ENCODE assay signal across 8 cellular contexts in the genomic region with DNA sequence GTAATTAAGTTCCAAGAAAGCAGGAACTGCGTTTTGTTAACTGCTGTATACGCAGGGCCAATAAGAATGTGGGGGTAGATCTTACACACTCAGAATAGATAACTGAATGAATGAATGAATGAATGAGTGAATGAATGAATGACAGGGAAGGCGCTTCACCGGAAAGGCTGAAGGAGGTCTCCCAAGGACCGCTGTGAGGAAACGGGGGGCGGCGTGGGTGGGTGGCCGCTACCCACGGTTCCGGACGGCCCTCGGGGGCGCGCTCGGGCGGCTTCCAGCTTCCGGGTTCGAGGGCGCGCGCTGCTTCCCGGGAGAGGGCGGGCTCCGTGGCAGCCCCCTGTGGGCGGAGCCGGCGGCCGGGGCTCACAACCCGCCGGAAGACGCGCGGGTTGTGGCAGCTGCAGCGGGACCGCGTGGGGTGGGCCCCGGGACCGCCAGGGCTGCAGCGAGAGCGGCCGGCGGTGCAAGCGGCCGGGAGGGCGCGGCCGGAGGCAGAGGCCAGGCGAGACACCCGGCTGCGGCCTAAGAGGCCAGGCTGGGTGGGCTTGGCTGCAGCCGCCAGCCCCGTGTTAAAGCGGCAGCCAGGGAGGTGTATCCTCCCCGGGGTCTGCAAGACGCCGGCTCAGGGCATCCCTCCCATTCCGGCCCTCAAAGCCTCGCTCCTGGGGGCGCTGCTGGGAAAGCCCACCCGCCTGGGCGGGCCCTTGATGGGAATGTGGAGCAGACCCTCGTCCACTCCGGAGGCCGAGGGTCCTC. TPM values are rescaled to one million over a fixed set of nuclear protein-coding genes. Genes with fewer than 3 reads are reported as not detected.
A peak's percentile ranks its signal among the peaks of the same experiment; 100 is the strongest.
DNase-seq lines count a peak whose midpoint lies in the region; ATAC-seq, FAIRE-seq and TF ChIP-seq lines count a peak whose summit lies in the region.

Gene ZFP69, plus strand, starts transcription at position 367 of the 756 bp plus-strand sequence. CDS start 2,072 bp downstream, outside the sequence.

- H3K27me3 Mint-ChIP-seq in activated B cell treated with CpG ODN at 0.5 μM for 24 hours: no peaks in the 10 kb centered on the region

- POLR2A ChIA-PET in HEK293 (lab: Yijun Ruan, JAX): interaction anchor here (1.9 to 2.4 kb wide), 3 partner anchors 27 to 55 kb away, joined by 5 to 13 read pairs (median 8); partner anchors contain the start of genes EXO5, ZFP69B and ZNF684
- POLR2A ChIA-PET in activated B cell treated with CpG ODN at 0.5 μM for 24 hours (lab: Charles Lee): interaction anchor here (1.0 to 2.2 kb wide), 11 partner anchors 11 to 438 kb away, joined by 3 to 18 read pairs (median 3); partner anchors contain the start of genes EXO5, NFYC, ZFP69B and ZMPSTE24

- peak within 1 kb of the TSS; percentile 97 for H2AFZ ChIP-seq in keratinocyte (ENCODE audit: control insufficient read depth, low read length)

- H3K27ac Mint-ChIP-seq in activated B cell treated with CpG ODN at 0.5 μM for 24 hours: peak within 1 kb of the TSS; percentile 87

- H3K36me3 ChIP-seq in HEK293 (ENCODE audit: control insufficient read depth in 2 of 2, insufficient read depth in 1 of 2, low read length in 2 of 2) (peaks cover under 1 to 30% of the 10 kb centered on the region in 2 experiments; a peak in 2 of 3 replicates), keratinocyte (ENCODE audit: control insufficient read depth in 2 of 2, extremely low read depth in 1 of 2, insufficient read depth in 2 of 2, low read length in 2 of 2) (no peaks in the 10 kb centered on the region)

- H3K9me1 ChIP-seq in keratinocyte (ENCODE audit: control insufficient read depth, extremely low read depth, insufficient read depth, low read length): no peaks in the 10 kb centered on the region

- CTCF ChIA-PET in HEK293 (lab: Yijun Ruan, JAX): interaction anchor here (0.7 to 1.3 kb wide), 2 partner anchors 38 to 39 kb away, joined by 3 to 4 read pairs; no protein-coding TSS in a partner anchor
- CTCF ChIA-PET in activated B cell treated with CpG ODN at 0.5 μM for 24 hours (lab: Charles Lee): no interaction called here

- H3K4me2 ChIP-seq in keratinocyte (ENCODE audit: control insufficient read depth, extremely low read depth, insufficient read depth, low read depth, low read length): peak within 1 kb of the TSS; percentile 91

- dilution Hi-C loops in keratinocyte (cut with MboI; ENCODE audit: extremely low pct_ligation_motif_present, low sequenced_read_pairs): no loop called here

- H3K9me3 ChIP-seq in HEK293 (ENCODE audit: control insufficient read depth, insufficient read depth, low read depth, low read length) (no peaks in the 10 kb centered on the region), keratinocyte (ENCODE audit: control insufficient read depth, low read depth, low read length) (peaks cover 4% of the 10 kb centered on the region)

- FAIRE-seq in keratinocyte (lab: Jason Lieb, UNC): no peak

- peaks cover 17% of the 10 kb centered on the region for H3K9me3 Mint-ChIP-seq in activated B cell treated with CpG ODN at 0.5 μM for 24 hours

- TF ChIP-seq CTCF in HEK293 (tag by site-specific recombination; IDR thresholded peaks at IDR 0.05) (peak; percentile 12; the same call in 1 of the 2 replicates), activated B cell treated with CpG ODN at 0.5 μM for 24 hours (IDR thresholded peaks at IDR 0.05) (no peak), cardiac fibroblast (IDR thresholded peaks at IDR 0.05; ENCODE audit: low read depth, low read length) (no peak), keratinocyte (optimal IDR thresholded peaks at IDR 0.05 in 1 of 3, IDR thresholded peaks at IDR 0.05 in 1 of 3, conservative IDR thresholded peaks at IDR 0.05 in 1 of 3; ENCODE audit: extremely low read depth in 1 of 3, insufficient read depth in 2 of 3, low read length in 3 of 3) (no peak)

- H3K36me3 Mint-ChIP-seq in activated B cell treated with CpG ODN at 0.5 μM for 24 hours (ENCODE audit: low read depth): peaks cover 30% of the 10 kb centered on the region

- ATAC-seq in activated B cell treated with CpG ODN at 0.5 μM for 24 hours (ENCODE audit: low read depth) (peak; percentile 97), GM21360 (IDR thresholded peaks at IDR 0.05; ENCODE audit: unreplicated experiment) (no peak)

- H3K4me3 ChIP-seq in HEK293 (ENCODE audit: low read depth, low read length) (peak within 1 kb of the TSS; percentile 55), cardiac fibroblast (replicated peaks in 1 of 2; ENCODE audit: low read depth in 2 of 2, low read length in 2 of 2) (peak within 1 kb of the TSS; percentile 70 to 75), keratinocyte (ENCODE audit: control insufficient read depth in 2 of 3, extremely low read depth in 1 of 3, insufficient read depth in 2 of 3, low read depth in 1 of 3, low read length in 3 of 3) (peak within 1 kb of the TSS; percentile 63 to 88 (median 71))

- no peaks in the 10 kb centered on the region for H3K27me3 ChIP-seq in keratinocyte (ENCODE audit: control insufficient read depth, extremely low read depth, insufficient read depth, low read length)

- H3K79me2 ChIP-seq in keratinocyte (ENCODE audit: control insufficient read depth, insufficient read depth, low read length): no peaks in the 10 kb centered on the region

- H3K4me1 Mint-ChIP-seq in activated B cell treated with CpG ODN at 0.5 μM for 24 hours: peaks cover 17% of the 10 kb centered on the region

- intact Hi-C loops in activated B cell treated with CpG ODN at 0.5 μM for 24 hours (cut with micrococcal nuclease): loop anchor here (1.0 to 10.0 kb wide), 4 partner anchors 27 to 218 kb away; partner anchors contain the start of genes EXO5, NFYC, ZFP69B and ZNF684

- peak within 1 kb of the TSS; percentile 85 for H3K4me3 Mint-ChIP-seq in activated B cell treated with CpG ODN at 0.5 μM for 24 hours

- no peaks in the 10 kb centered on the region for H4K20me1 ChIP-seq in keratinocyte (ENCODE audit: control insufficient read depth, extremely low read depth, insufficient read depth, low read length)

- no peaks in the 10 kb centered on the region for H3K4me1 ChIP-seq in HEK293 (ENCODE audit: control insufficient read depth, insufficient read depth, low read length)
- H3K4me1 ChIP-seq in keratinocyte (ENCODE audit: control insufficient read depth, extremely low read depth, insufficient read depth, low read length): peaks cover 4% of the 10 kb centered on the region

- peak within 1 kb of the TSS; percentile 28; the same call in 1 of the 2 replicates for H3K27ac ChIP-seq in HEK293 (ENCODE audit: extremely low read depth, low read depth, low read length)
- no peak within 1 kb of the TSS for H3K27ac ChIP-seq in keratinocyte (ENCODE audit: control insufficient read depth, insufficient read depth, low read length)

- DNase-seq in EL (peak; percentile 78), NCI-H1930 (lab: John Stamatoyannopoulos, UW) (peak; percentile 69 to 74), activated B cell treated with CpG ODN at 0.5 μM for 24 hours (peak; percentile 79), cardiac fibroblast (ENCODE audit: low read depth in 2 of 2) (peak; percentile 63 to 75), keratinocyte (ENCODE audit: low read depth, low spot score) (no peak)
- DNase-seq in stimulated activated CD4-positive, alpha-beta T cell treated with anti-CD3 and anti-CD28 coated beads, Interleukin-15, amount 100 ng/mL, for 24 hours: peak; percentile 84

- H3K9ac ChIP-seq in keratinocyte (ENCODE audit: control insufficient read depth, extremely low read depth, insufficient read depth, low read length): peak within 1 kb of the TSS; percentile 53

TF ChIP-seq in HEK293, 187 proteins besides CTCF, POLR2A, EP300 and RAD21 (continues in another document):
- TF ChIP-seq ZNF398 (tag by site-specific recombination; IDR thresholded peaks at IDR 0.05) (no peak), ZNF140 (tag by site-specific recombination; IDR thresholded peaks at IDR 0.05) (no peak), ZFHX2 (tag by site-specific recombination; conservative IDR thresholded peaks at IDR 0.05) (peak; percentile 96), ZNF133 (tag by site-specific recombination; IDR thresholded peaks at IDR 0.05) (no peak)
- TF ChIP-seq, protein P1, sequence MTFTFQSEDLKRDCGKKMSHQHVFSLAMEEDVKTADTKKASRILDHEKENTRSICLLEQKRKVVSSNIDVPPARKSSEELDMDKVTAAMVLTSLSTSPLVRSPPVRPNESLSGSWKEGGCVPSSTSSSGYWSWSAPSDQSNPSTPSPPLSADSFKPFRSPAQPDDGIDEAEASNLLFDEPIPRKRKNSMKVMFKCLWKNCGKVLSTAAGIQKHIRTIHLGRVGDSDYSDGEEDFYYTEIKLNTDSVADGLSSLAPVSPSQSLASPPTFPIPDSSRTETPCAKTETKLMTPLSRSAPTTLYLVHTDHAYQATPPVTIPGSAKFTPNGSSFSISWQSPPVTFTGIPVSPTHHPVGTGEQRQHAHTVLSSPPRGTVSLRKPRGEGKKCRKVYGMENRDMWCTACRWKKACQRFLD (tag by site-specific recombination; IDR thresholded peaks at IDR 0.05): no peak

RNA-seq across cellular contexts. Expression of gene ZFP69, which starts in this region (rescaled TPM):
- total RNA-seq in activated B cell treated with CpG ODN at 0.5 μM for 24 hours: 4.5 and 5.1 TPM in 2 replicates
- polyA plus RNA-seq in keratinocyte: 2.2 to 3.5 TPM (median 2.3 TPM) in 3 replicates
- polyA plus RNA-seq in keratinocyte (2011; ENCODE audit: low read depth): 0.85 TPM
- 2.1 and 3.1 TPM in 2 replicates for polyA plus RNA-seq in keratinocyte (2011; cell fraction: cytosol; rRNA removed)
- polyA plus RNA-seq in keratinocyte (2011; cell fraction: nucleus; rRNA removed): 2.6 and 3.5 TPM in 2 replicates
- 1.7 and 2.1 TPM in 2 replicates for polyA plus RNA-seq in keratinocyte (2012; ENCODE audit: low replicate concordance)
- polyA minus RNA-seq in keratinocyte: 0.89 to 2.7 TPM (median 1.0 TPM) in 3 replicates
- 0.58 TPM for polyA minus RNA-seq in keratinocyte (2011; cell fraction: cytosol; rRNA and poly(A)+ RNA removed)
- polyA minus RNA-seq in keratinocyte (2011; cell fraction: nucleus; rRNA and poly(A)+ RNA removed): 0.42 and 1.4 TPM in 2 replicates
